17 cellular contexts compared by ENCODE assay signal in the genomic region with DNA sequence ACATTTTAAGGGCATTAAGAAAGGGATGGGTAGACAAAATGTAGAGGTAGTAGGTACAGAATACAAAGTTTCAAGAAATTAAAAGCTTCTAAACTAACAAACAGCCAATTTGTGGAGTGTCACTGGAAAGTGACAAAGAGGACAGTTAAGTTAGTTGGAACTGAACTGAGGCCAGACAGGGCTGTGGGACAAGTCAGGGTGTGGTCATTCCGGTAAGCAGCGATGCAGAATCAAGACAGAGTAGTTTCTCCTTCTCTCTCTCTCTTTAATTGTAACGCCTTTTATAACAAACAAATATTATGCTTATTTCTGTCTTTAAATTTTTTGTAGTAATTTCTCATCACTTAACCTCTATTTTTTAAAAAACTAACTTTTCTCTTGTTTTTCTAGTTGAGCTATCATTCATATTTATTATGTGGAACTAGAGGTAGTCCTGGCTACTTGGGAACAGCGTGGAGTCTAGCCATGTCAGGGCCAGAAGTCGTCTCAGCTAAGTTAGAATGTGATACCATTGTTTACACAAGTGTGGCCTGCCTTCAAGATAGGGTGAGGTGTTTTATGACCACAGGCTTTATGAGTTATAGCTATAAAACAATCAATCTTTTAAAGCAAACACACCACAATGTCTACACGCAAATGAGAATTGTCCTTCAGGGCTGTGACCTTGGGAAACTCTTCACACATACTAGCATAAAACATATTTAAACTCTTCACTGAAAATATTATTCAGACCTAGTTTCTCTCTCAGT.
A peak's percentile ranks its signal among the peaks of the same experiment; 100 is the strongest.
DNase-seq lines count a peak whose midpoint lies in the region; ATAC-seq and TF ChIP-seq lines count a peak whose summit lies in the region.
"Had no signal": no experiment of that assay in that cellular context is flagged by ENCODE, and none has a peak within 500 bp of the region (broad histone marks: within the 10 kb centered on the region; RNA-seq: fewer than 3 reads in every experiment).

No MANE protein-coding gene starts in this region.

- H3K27me3 ChIP-seq in body of pancreas: no peaks in the 10 kb centered on the region
- H3K27me3 ChIP-seq: testis had no signal

- H3K4me3 Mint-ChIP-seq in activated CD4-positive, alpha-beta T cell treated with anti-CD3 and anti-CD28 coated beads, Interleukin-2, amount 10 ng/mL, durations not matched to agents 24 days and 14 days: no peak overlapping the region
- H3K4me3 Mint-ChIP-seq: T-cell had no signal

- peak overlapping the region in 2 of 4 donors; percentile 7 to 15 for H3K27ac ChIP-seq in body of pancreas
- H3K27ac ChIP-seq: heart right ventricle, testis had no signal

- no peaks in the 10 kb centered on the region for H3K36me3 Mint-ChIP-seq in activated CD4-positive, alpha-beta T cell treated with anti-CD3 and anti-CD28 coated beads, Interleukin-2, amount 10 ng/mL, durations not matched to agents 24 days and 14 days (ENCODE audit: low read depth)
- H3K36me3 Mint-ChIP-seq: T-cell had no signal

- intact Hi-C loops in body of pancreas (cut with DNase I): no loop called here
- intact Hi-C loops in activated CD4-positive, alpha-beta T cell treated with anti-CD3 and anti-CD28 coated beads, Interleukin-2, amount 10 ng/mL, durations not matched to agents 24 days and 14 days (cut with micrococcal nuclease): no loop called here

- DNase-seq in EL: peak; percentile 38
- peak; percentile 91 for DNase-seq in M059J (ENCODE audit: low read depth)
- DNase-seq in body of pancreas: peak; percentile 19 to 60 (median 38)
- DNase-seq in myocyte (ENCODE audit: low read depth): peak; percentile 47
- DNase-seq in iPS-NIHi7 (ENCODE audit: extremely low spot score): no peak
- DNase-seq in occipital lobe (lab: John Stamatoyannopoulos, UW): no peak
- no peak for DNase-seq in activated CD4-positive, alpha-beta T cell treated with anti-CD3 and anti-CD28 coated beads, Interleukin-2, amount 10 ng/mL, durations not matched to agents 24 days and 14 days
- no peak for DNase-seq in NCI-H345 (lab: John Stamatoyannopoulos, UW)
- DNase-seq: heart right ventricle; MV-4-11; NCI-H2081; NCI-H82; stimulated activated CD4-positive, alpha-beta T cell treated with anti-CD3 and anti-CD28 coated beads, Interleukin-4, amount 100 ng/mL, for 4 hours; T-cell; testis had no signal

- WGBS in body of pancreas, 2 donors: 29 to 39% methylated on average over 6 of the region's 6 CpGs

- no peak overlapping the region for H3K4me3 ChIP-seq in body of pancreas
- H3K4me3 ChIP-seq: heart right ventricle, testis had no signal

- TF ChIP-seq POLR2A in body of pancreas (IDR thresholded peaks at IDR 0.05): no peak

- ATAC-seq in body of pancreas: peak; percentile 97
- ATAC-seq: esophagus mucosa, heart right ventricle, T-cell had no signal

- H3K36me3 ChIP-seq in body of pancreas (replicated peaks in 1 of 2; ENCODE audit: insufficient read depth in 1 of 2, low read depth in 2 of 2): no peaks in the 10 kb centered on the region
- H3K36me3 ChIP-seq: heart right ventricle had no signal

- TF ChIP-seq CTCF in body of pancreas (IDR thresholded peaks at IDR 0.05): no peak

- no peaks in the 10 kb centered on the region for H3K9me3 Mint-ChIP-seq in activated CD4-positive, alpha-beta T cell treated with anti-CD3 and anti-CD28 coated beads, Interleukin-2, amount 10 ng/mL, durations not matched to agents 24 days and 14 days
- H3K9me3 Mint-ChIP-seq: activated T-helper 2 cell treated with anti-CD3 and anti-CD28 coated beads, Interferon-gamma antibody, Interleukin-2, Interleukin-4, amounts not matched to agents 10 μg/mL and 5 μg/mL and 100 μg/mL, durations not matched to agents 14 hours and 24 hours and 36 hours; T-cell had no signal

- H3K27me3 Mint-ChIP-seq in activated CD4-positive, alpha-beta T cell treated with anti-CD3 and anti-CD28 coated beads, Interleukin-2, amount 10 ng/mL, durations not matched to agents 24 days and 14 days: peaks cover 65% of the 10 kb centered on the region

- peaks cover under 1% of the 10 kb centered on the region for H3K4me1 Mint-ChIP-seq in activated CD4-positive, alpha-beta T cell treated with anti-CD3 and anti-CD28 coated beads, Interleukin-2, amount 10 ng/mL, durations not matched to agents 24 days and 14 days

- H3K4me1 ChIP-seq in body of pancreas: peaks cover 14% of the 10 kb centered on the region
- H3K4me1 ChIP-seq: testis had no signal

- H3K27ac Mint-ChIP-seq in activated CD4-positive, alpha-beta T cell treated with anti-CD3 and anti-CD28 coated beads, Interleukin-2, amount 10 ng/mL, durations not matched to agents 24 days and 14 days: no peak overlapping the region
- H3K27ac Mint-ChIP-seq: activated T-helper 2 cell treated with anti-CD3 and anti-CD28 coated beads, Interferon-gamma antibody, Interleukin-2, Interleukin-4, amounts not matched to agents 10 μg/mL and 5 μg/mL and 100 μg/mL, durations not matched to agents 14 hours and 24 hours and 36 hours; T-cell had no signal

- no peaks in the 10 kb centered on the region for H3K9me3 ChIP-seq in body of pancreas
- H3K9me3 ChIP-seq: testis had no signal

Comparison
In these comparisons a context has a peak if more than half of its experiments do, and no peak if none do; other contexts are left out.
1. DNase-seq: peak in EL (single experiment), M059J (single experiment), body of pancreas (4 of 4) and myocyte (single experiment); none in iPS-NIHi7 (single experiment), occipital lobe (single experiment), activated CD4-positive, alpha-beta T cell treated with anti-CD3 and anti-CD28 coated beads, Interleukin-2, amount 10 ng/mL, durations not matched to agents 24 days and 14 days (single experiment) and NCI-H345 (single experiment).